Comparison of ENCODE assay signal across 8 cellular contexts in the genomic region with DNA sequence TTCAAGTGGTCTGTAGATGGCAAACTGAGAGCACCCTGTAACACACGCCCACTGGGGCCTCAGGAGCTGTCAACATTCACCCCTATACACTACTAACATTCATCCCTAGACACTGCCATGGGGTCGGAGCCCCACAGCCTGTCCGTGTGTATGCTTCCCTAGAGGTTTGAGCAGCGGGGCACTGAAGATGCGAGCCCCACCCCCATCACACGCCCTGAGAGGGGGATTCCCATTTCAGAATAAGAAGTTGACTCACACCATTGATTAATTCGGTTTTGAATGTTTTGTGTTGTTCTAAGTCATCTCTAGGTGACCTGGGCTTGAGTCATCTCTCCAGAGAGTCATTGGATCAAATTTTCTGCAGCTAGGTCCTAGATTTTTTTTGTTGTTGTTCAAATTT. TPM values are rescaled to one million over a fixed set of nuclear protein-coding genes. Genes with fewer than 3 reads are reported as not detected.
A peak's percentile ranks its signal among the peaks of the same experiment; 100 is the strongest.
DNase-seq lines count a peak whose midpoint lies in the region; ATAC-seq and TF ChIP-seq lines count a peak whose summit lies in the region.
"Had no signal": no experiment of that assay in that cellular context is flagged by ENCODE, and none has a peak within 500 bp of the region (broad histone marks: within the 10 kb centered on the region; RNA-seq: fewer than 3 reads in every experiment).

No MANE protein-coding gene starts in this region.

- intact Hi-C loops in thyroid gland (cut with DNase I): no loop called here

- TF ChIP-seq CTCF in choroid plexus epithelial cell (conservative IDR thresholded peaks at IDR 0.05; ENCODE audit: low read depth, low read length): no peak
- no peak for TF ChIP-seq CTCF in thyroid gland (IDR thresholded peaks at IDR 0.05)

- H3K4me3 ChIP-seq in choroid plexus epithelial cell (ENCODE audit: low read depth, low read length) (no peak overlapping the region), thyroid gland (replicated peaks in 1 of 3) (no peak overlapping the region)

- no peak overlapping the region for H3K27ac ChIP-seq in thyroid gland

- H3K4me1 Mint-ChIP-seq in T-cell: peaks cover 0 to 3% (median 0%) of the 10 kb centered on the region in 3 donors
- H3K4me1 Mint-ChIP-seq: central memory CD8-positive, alpha-beta T cell had no signal

- H3K27me3 ChIP-seq in thyroid gland: no peaks in the 10 kb centered on the region

- no peak overlapping the region for H3K27ac Mint-ChIP-seq in T-cell

- TF ChIP-seq POLR2A in thyroid gland (IDR thresholded peaks at IDR 0.05): no peak

- no peaks in the 10 kb centered on the region for H3K36me3 ChIP-seq in thyroid gland

- no peaks in the 10 kb centered on the region for H3K36me3 Mint-ChIP-seq in T-cell

- no peak overlapping the region for H3K4me3 Mint-ChIP-seq in T-cell
- H3K4me3 Mint-ChIP-seq: central memory CD8-positive, alpha-beta T cell had no signal

- peak; percentile 54 for ATAC-seq in GM21825 (IDR thresholded peaks at IDR 0.05; ENCODE audit: unreplicated experiment)
- ATAC-seq in T-cell (replicated peaks in 1 of 4): no peak

- peaks cover 3 to 7% of the 10 kb centered on the region in 2 donors for H3K27me3 Mint-ChIP-seq in T-cell

- H3K9me3 ChIP-seq in thyroid gland: no peaks in the 10 kb centered on the region

- DNase-seq in RKO (ENCODE audit: low spot score): peak; percentile 56
- peak; percentile 65 for DNase-seq in choroid plexus epithelial cell (ENCODE audit: low read depth)
- DNase-seq in stimulated activated CD8-positive, alpha-beta memory T cell treated with anti-CD3 and anti-CD28 coated beads, Interleukin-7, amount 100 ng/mL, for 4 hours (ENCODE audit: low read depth in 2 of 2): peak; percentile 3 to 8
- DNase-seq in T-cell: no peak
- DNase-seq in thyroid gland: no peak
- DNase-seq in GDM1 (lab: John Stamatoyannopoulos, UW): no peak

- POLR2A ChIA-PET in T-cell (lab: Charles Lee): no interaction called here

- H3K4me1 ChIP-seq in thyroid gland: peaks cover 0 to 6% of the 10 kb centered on the region in 2 donors

- CTCF ChIA-PET in T-cell (lab: Charles Lee): no interaction called here

- WGBS in thyroid gland, 2 donors: 77 to 82% methylated on average over 7 of the region's 7 CpGs

- no peaks in the 10 kb centered on the region for H3K9me3 Mint-ChIP-seq in T-cell
- H3K9me3 Mint-ChIP-seq: central memory CD8-positive, alpha-beta T cell had no signal

RNA-seq across cellular contexts. Expression of gene MMD, which starts 37.3 kb away (rescaled TPM):
- 10 to 100 TPM; 12.8 to 26.3 (median 17.5) TPM for total RNA-seq in T-cell
- 10 to 100 TPM in 3 of 4 donors, 1 to 10 TPM in 1; 8.9 to 21.9 (median 15.3) TPM for total RNA-seq in thyroid gland

RNA-seq across cellular contexts. Expression of gene SMIM36, which starts 52.3 kb away (rescaled TPM):
- total RNA-seq in T-cell: not detected
- not detected for total RNA-seq in thyroid gland

Comparison
In these comparisons a context has a peak if more than half of its experiments do, and no peak if none do; other contexts are left out.
1. DNase-seq: peak in RKO (single experiment), choroid plexus epithelial cell (single experiment) and stimulated activated CD8-positive, alpha-beta memory T cell treated with anti-CD3 and anti-CD28 coated beads, Interleukin-7, amount 100 ng/mL, for 4 hours (2 of 2); none in T-cell (0 of 34), thyroid gland (0 of 2) and GDM1 (single experiment).